8 cellular contexts compared by ENCODE assay signal in genomic region chr6:110813813-110814487, GRCh38. TPM values are rescaled to one million over a fixed set of nuclear protein-coding genes. Genes with fewer than 3 reads are reported as not detected.
DNase-seq lines count a peak whose midpoint lies in the region; ATAC-seq, FAIRE-seq and TF ChIP-seq lines count a peak whose summit lies in the region.

No MANE protein-coding gene starts in this region.

- H3K9ac ChIP-seq in kidney (ENCODE audit: low read length in 2 of 2) = peak overlapping the region; percentile 78 to 80

- H3K4me1 ChIP-seq in ascending aorta (peaks cover 3 to 6% of the 10 kb centered on the region in 2 donors), kidney (ENCODE audit: control insufficient read depth in 1 of 2, insufficient read depth in 1 of 2, low read depth in 1 of 2, low read length in 2 of 2) (peaks cover 3 to 4% of the 10 kb centered on the region in 2 donors), stomach (peaks cover 0 to 39% (median 15%) of the 10 kb centered on the region in 4 donors)

- H3K4me3 ChIP-seq in MG63 (peak overlapping the region; percentile 61), ascending aorta (peak overlapping the region; percentile 97), kidney (ENCODE audit: low read length in 2 of 2) (peak overlapping the region; percentile 96 to 98), stomach (peak overlapping the region; percentile 89 to 96 (median 94))

- no peak for FAIRE-seq in kidney (lab: Jason Lieb, UNC)

- TF ChIP-seq EP300 in stomach (IDR thresholded peaks at IDR 0.05) = no peak

- intact Hi-C loops in ascending aorta (cut with DNase I) (loop anchor here (2.0 to 10.0 kb wide), 5 partner anchors 145 to 1719 kb away; partner anchors contain the start of genes CEP57L1, GTF3C6, RPF2 and SESN1), kidney (cut with DNase I) (no loop called here), stomach (cut with DNase I; ENCODE audit: low total_unique reads) (loop anchor here (5.0 to 10.0 kb wide), 2 partner anchors 63 to 141 kb away; partner anchors contain the start of gene GTF3C6)

- peak; percentile 2 to 6 for DNase-seq in activated CD4-positive, alpha-beta T cell treated with anti-CD3 and anti-CD28 coated beads, Interleukin-2, amount 50 U/mL, for 48 hours
- no peak for DNase-seq in activated CD4-positive, alpha-beta T cell treated with anti-CD3 and anti-CD28 coated beads, Interleukin-2, amount 50 U/mL, for 1 hour
- DNase-seq in MG63 (no peak), ascending aorta (ENCODE audit: low spot score in 2 of 2) (no peak), kidney (no peak), stomach (no peak), inferior parietal cortex (ENCODE audit: extremely low spot score) (no peak)

- no peaks in the 10 kb centered on the region for H3K9me3 ChIP-seq in MG63
- H3K9me3 ChIP-seq in ascending aorta = no peaks in the 10 kb centered on the region
- H3K9me3 ChIP-seq in kidney (ENCODE audit: control insufficient read depth in 1 of 2, low read length in 2 of 2) = no peaks in the 10 kb centered on the region
- H3K9me3 ChIP-seq in stomach = no peaks in the 10 kb centered on the region

- no peak for TF ChIP-seq POLR2A in stomach (IDR thresholded peaks at IDR 0.05)

- WGBS in stomach, 5 donors = 8 to 16% (median 10%) methylated on average over 10 to 20 of the region's 20 CpGs

- H3K27me3 ChIP-seq in MG63 (no peaks in the 10 kb centered on the region), ascending aorta (no peaks in the 10 kb centered on the region), stomach (no peaks in the 10 kb centered on the region)

- TF ChIP-seq CTCF in ascending aorta (IDR thresholded peaks at IDR 0.05) = no peak
- no peak for TF ChIP-seq CTCF in kidney (IDR thresholded peaks at IDR 0.05; ENCODE audit: borderline replicate concordance, extremely low read depth, insufficient read depth)
- TF ChIP-seq CTCF in stomach (IDR thresholded peaks at IDR 0.05) = no peak

- no peaks in the 10 kb centered on the region for H3K36me3 ChIP-seq in MG63
- H3K36me3 ChIP-seq in ascending aorta = no peaks in the 10 kb centered on the region
- H3K36me3 ChIP-seq in kidney (ENCODE audit: control insufficient read depth in 1 of 2, insufficient read depth in 2 of 2, low read length in 2 of 2) = no peaks in the 10 kb centered on the region
- H3K36me3 ChIP-seq in stomach = no peaks in the 10 kb centered on the region

- ATAC-seq in GM21381 (IDR thresholded peaks at IDR 0.05; ENCODE audit: unreplicated experiment) = no peak

- H3K27ac ChIP-seq in ascending aorta = peak overlapping the region; percentile 93 to 98
- H3K27ac ChIP-seq in kidney (ENCODE audit: low read depth in 2 of 2, low read length in 2 of 2) = peak overlapping the region; percentile 96 to 99
- peak overlapping the region; percentile 87 to 98 (median 95) for H3K27ac ChIP-seq in stomach

RNA-seq across cellular contexts. Expression of gene CDK19, which starts 1.3 kb away (rescaled TPM):
- 3.2 and 4.0 TPM in 2 replicates for total RNA-seq in MG63 (2014; rRNA removed; shearing (Covaris generic); ENCODE audit: low replicate concordance)
- total RNA-seq in ascending aorta (5.2 TPM), kidney (20.4 TPM), stomach (10 to 100 TPM in 3 of 5 donors, 1 to 10 TPM in 2; 5.5 to 23.5 (median 13.4) TPM)
- polyA plus RNA-seq in kidney (ENCODE audit: insufficient read depth, low read depth, low replicate concordance) (4.9 TPM), stomach (1 to 10 TPM; 5.4 to 7.3 (median 5.9) TPM)

Comparison
In these comparisons a context has a peak if more than half of its experiments do, and no peak if none do; other contexts are left out.
1. DNase-seq: peak in activated CD4-positive, alpha-beta T cell treated with anti-CD3 and anti-CD28 coated beads, Interleukin-2, amount 50 U/mL, for 48 hours (2 of 2); none in activated CD4-positive, alpha-beta T cell treated with anti-CD3 and anti-CD28 coated beads, Interleukin-2, amount 50 U/mL, for 1 hour (single experiment), MG63 (single experiment), ascending aorta (0 of 2), kidney (single experiment), stomach (single experiment) and inferior parietal cortex (single experiment).
2. Peak in every context shown above with its lines, with median percentiles within 50 percentile points of each other: H3K4me3 ChIP-seq and H3K27ac ChIP-seq.